In the genomic region with DNA sequence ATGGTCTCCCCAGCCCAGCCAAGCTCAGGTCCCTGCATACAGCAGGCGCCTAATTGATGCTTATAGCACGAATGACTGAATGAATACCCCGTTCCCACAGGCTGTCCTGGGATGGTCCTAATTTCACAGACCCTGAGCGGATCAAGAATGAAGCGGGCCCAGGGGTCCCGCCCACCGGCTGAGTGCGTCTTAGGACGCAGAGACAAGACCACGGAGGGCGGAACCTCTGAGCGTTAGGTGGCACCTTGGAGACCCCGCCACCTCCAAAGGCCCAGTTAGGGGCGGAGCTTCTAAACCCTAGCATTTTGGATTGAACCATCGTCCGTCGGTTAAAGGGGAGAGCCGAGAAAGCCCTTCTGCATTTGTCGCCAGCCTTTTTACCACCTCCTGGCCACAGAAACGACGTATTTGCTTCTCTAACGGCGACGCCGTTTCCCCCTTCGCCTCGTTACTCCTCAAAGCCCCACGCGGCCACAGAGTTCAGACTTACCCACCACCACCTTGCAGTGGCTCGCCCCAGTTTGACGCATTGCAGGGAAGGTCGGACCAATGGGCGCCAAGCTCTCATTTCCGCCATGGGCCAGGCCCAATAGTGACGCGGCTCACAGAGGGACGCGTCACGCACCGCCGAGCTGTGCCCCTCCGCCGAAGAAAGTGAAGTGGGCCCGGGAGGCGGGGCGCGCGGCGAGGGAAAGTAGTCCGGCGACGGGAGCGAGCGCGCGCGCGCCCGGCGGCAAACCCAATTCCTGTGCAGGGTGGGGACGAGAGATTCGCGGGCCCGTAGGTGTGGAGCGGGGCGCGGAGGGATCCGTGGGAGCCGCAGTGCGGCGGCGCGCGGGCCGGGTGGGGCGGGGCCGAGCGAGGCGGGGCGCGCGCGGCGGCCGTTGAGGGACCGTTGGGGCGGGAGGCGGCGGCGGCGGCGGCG, we compare ENCODE assay signal across 8 cellular contexts. TPM values are rescaled to one million over a fixed set of nuclear protein-coding genes. Genes with fewer than 3 reads are reported as not detected.
DNase-seq lines count a peak whose midpoint lies in the region; ATAC-seq, FAIRE-seq and TF ChIP-seq lines count a peak whose summit lies in the region.

No MANE protein-coding gene starts in this region.

- no peaks in the 10 kb centered on the region for H3K27me3 ChIP-seq in right cardiac atrium (ENCODE audit: control insufficient read depth, insufficient read depth)
- H3K27me3 ChIP-seq in psoas muscle (ENCODE audit: insufficient read depth in 3 of 3, low read length in 2 of 3) = no peaks in the 10 kb centered on the region

- intact Hi-C loops in right cardiac atrium (cut with DNase I) (no loop called here), psoas muscle (cut with DNase I) (no loop called here)

- 1% methylated on average over 93 of the region's 93 CpGs for WGBS in right cardiac atrium
- WGBS in psoas muscle, 3 donors = 0 to 1% (median 1%) methylated on average over 44 to 93 of the region's 93 CpGs

- H3K27ac ChIP-seq in angular gyrus (ENCODE audit: low read depth, low read length) (peak overlapping the region; percentile 100), right cardiac atrium (ENCODE audit: low read length) (peak overlapping the region; percentile 98), psoas muscle (peak overlapping the region; percentile 97)

- peaks cover 26% of the 10 kb centered on the region for H3K4me1 Mint-ChIP-seq in T-helper 1 cell treated with Interleukin-12 subunit alpha and Interleukin-12 subunit beta and Interleukin-4 antibody, amounts not matched to agents 30 μg/mL and 1 μg/mL, for 36 hours (ENCODE audit: low read depth)

- H3K36me3 Mint-ChIP-seq in T-helper 1 cell treated with Interleukin-12 subunit alpha and Interleukin-12 subunit beta and Interleukin-4 antibody, amounts not matched to agents 30 μg/mL and 1 μg/mL, for 36 hours (ENCODE audit: low read depth) = peaks cover 27% of the 10 kb centered on the region

- H3K9me3 ChIP-seq in right cardiac atrium (ENCODE audit: control insufficient read depth, low read length) (no peaks in the 10 kb centered on the region), psoas muscle (peaks cover 14% of the 10 kb centered on the region)

- H3K27me3 Mint-ChIP-seq in T-helper 1 cell treated with Interleukin-12 subunit alpha and Interleukin-12 subunit beta and Interleukin-4 antibody, amounts not matched to agents 30 μg/mL and 1 μg/mL, for 36 hours (ENCODE audit: low read depth) = peaks cover 10% of the 10 kb centered on the region

- ATAC-seq in HG02870 (IDR thresholded peaks at IDR 0.05; ENCODE audit: unreplicated experiment) (peak; percentile 80), right cardiac atrium (peak; percentile 92), psoas muscle (peak; percentile 90 to 92 (median 91))

- peaks cover 0 to 5% of the 10 kb centered on the region in 2 donors for H3K36me3 ChIP-seq in psoas muscle (ENCODE audit: insufficient read depth in 1 of 2, low read depth in 1 of 2)

- peak overlapping the region; percentile 91 for H3K4me3 Mint-ChIP-seq in T-helper 1 cell treated with Interleukin-12 subunit alpha and Interleukin-12 subunit beta and Interleukin-4 antibody, amounts not matched to agents 30 μg/mL and 1 μg/mL, for 36 hours

- TF ChIP-seq POLR2A in GM15510 (IDR thresholded peaks at IDR 0.05; ENCODE audit: borderline replicate concordance, extremely low read depth, insufficient read length) = peak; percentile 76

- H3K9me3 Mint-ChIP-seq in T-helper 1 cell treated with Interleukin-12 subunit alpha and Interleukin-12 subunit beta and Interleukin-4 antibody, amounts not matched to agents 30 μg/mL and 1 μg/mL, for 36 hours = peaks cover 24% of the 10 kb centered on the region

- no peak for TF ChIP-seq CTCF in psoas muscle (IDR thresholded peaks at IDR 0.05)

- H3K4me1 ChIP-seq in right cardiac atrium (ENCODE audit: control insufficient read depth, insufficient read depth, low read length) (peaks cover 9% of the 10 kb centered on the region), psoas muscle (peaks cover 22% of the 10 kb centered on the region)

- H3K4me3 ChIP-seq in right cardiac atrium (ENCODE audit: low read length) (peak overlapping the region; percentile 98), psoas muscle (peak overlapping the region; percentile 82)

- DNase-seq in NCI-H146 (lab: John Stamatoyannopoulos, UW) (peak; percentile 97), right cardiac atrium (peak; percentile 98 to 100 (median 99)), psoas muscle (peak; percentile 99), urothelium cell line (ENCODE audit: low spot score) (peak; percentile 96)

- FAIRE-seq in urothelium cell line (lab: Jason Lieb, UNC) = peak; percentile 94

- H3K27ac Mint-ChIP-seq in T-helper 1 cell treated with Interleukin-12 subunit alpha and Interleukin-12 subunit beta and Interleukin-4 antibody, amounts not matched to agents 30 μg/mL and 1 μg/mL, for 36 hours = peak overlapping the region; percentile 100

RNA-seq across cellular contexts. Expression of a gene that starts 0.5 kb away (rescaled TPM):
- 100 to 1,000 TPM; 232 to 357 (median 343) TPM for total RNA-seq in right cardiac atrium
- polyA plus RNA-seq in right cardiac atrium = 365 TPM
- total RNA-seq in psoas muscle = 100 to 1,000 TPM; 142 to 192 (median 175) TPM
- 100 to 1,000 TPM; 120 to 145 (median 124) TPM for polyA plus RNA-seq in psoas muscle

RNA-seq across cellular contexts. Expression of a gene that starts 24.2 kb away (rescaled TPM):
- total RNA-seq in right cardiac atrium (10 to 100 TPM in 2 of 4 donors, 1 to 10 TPM in 2; 7.6 to 13.5 (median 9.5) TPM), psoas muscle (1 to 10 TPM in 3 of 4 donors, under 1 TPM in 1; 0.82 to 7.0 (median 2.3) TPM)
- polyA plus RNA-seq in right cardiac atrium (6.7 TPM), psoas muscle (1 to 10 TPM in 1 of 3 donors, under 1 TPM in 2; 0.74 to 1.2 (median 0.75) TPM)

RNA-seq across cellular contexts. Expression of a gene that starts 35.3 kb away (rescaled TPM):
- total RNA-seq in right cardiac atrium (1 to 10 TPM; 3.0 to 7.4 (median 4.7) TPM), psoas muscle (not detected)
- polyA plus RNA-seq in right cardiac atrium (not detected), psoas muscle (not detected)

Comparison
In these comparisons a context has a peak if more than half of its experiments do, and no peak if none do; other contexts are left out.
1. Peak in every context shown above with its lines: DNase-seq, ATAC-seq, H3K4me3 ChIP-seq and H3K27ac ChIP-seq.
2. RNA of a gene that starts 35.3 kb away (total RNA-seq): 3.0 to 7.4 TPM in right cardiac atrium; not detected in psoas muscle; every median in the first group is over 4 times any median in the second.